ENCODE assay signal across 24 cellular contexts in genomic region chr6:36722879-36723278, GRCh38. TPM values are rescaled to one million over a fixed set of nuclear protein-coding genes. Genes with fewer than 3 reads are reported as not detected.
DNase-seq lines count a peak whose midpoint lies in the region; ATAC-seq, FAIRE-seq and TF ChIP-seq lines count a peak whose summit lies in the region.
"Had no signal": no experiment of that assay in that cellular context is flagged by ENCODE, and none has a peak within 500 bp of the region (broad histone marks: within the 10 kb centered on the region; RNA-seq: fewer than 3 reads in every experiment).

No MANE protein-coding gene starts in this region.

- H3K36me3 ChIP-seq in BLaER1 (no peaks in the 10 kb centered on the region), bronchial epithelial cell (ENCODE audit: control insufficient read depth, insufficient read depth, low read length) (no peaks in the 10 kb centered on the region), lower lobe of right lung (no peaks in the 10 kb centered on the region)
- H3K36me3 ChIP-seq: HAP-1, Peyer's patch, SJCRH30 had no signal

- no peak for DNase-seq in GM12891 (ENCODE audit: insufficient read length, low spot score)
- peak; percentile 71 for DNase-seq in bronchial epithelial cell (ENCODE audit: low read depth)
- peak; percentile 28 for DNase-seq in lower lobe of right lung
- DNase-seq in HK-2 (ENCODE audit: unreplicated experiment), result no peak
- DNase-seq in activated naive CD4-positive, alpha-beta T cell treated with anti-CD3 and anti-CD28 coated beads, Interleukin-2, amount 10 ng/mL, durations not matched to agents 7 days and 5 days, result no peak
- DNase-seq: CD4-positive, CD25-positive, alpha-beta regulatory T cell; DND-41; KG1; NCI-H1092; NCI-H146; NCI-H2029; NCI-H2227 treated with DMSO at 0.1 percent for 48 hours; NCI-H510A treated with DMSO at 0.1 percent for 48 hours; NCI-H774; Peyer's patch; SJCRH30 had no signal

- no peak overlapping the region for H3K9ac ChIP-seq in BLaER1

- H3K9me3 Mint-ChIP-seq in activated naive CD4-positive, alpha-beta T cell treated with anti-CD3 and anti-CD28 coated beads, Interleukin-2, amount 10 ng/mL, durations not matched to agents 7 days and 5 days, result no peaks in the 10 kb centered on the region
- H3K9me3 Mint-ChIP-seq: GM23338 had no signal

- H3K4me1 ChIP-seq in BLaER1 (peaks cover 95% of the 10 kb centered on the region), lower lobe of right lung (no peaks in the 10 kb centered on the region)
- H3K4me1 ChIP-seq: A549, Peyer's patch, SJCRH30 had no signal

- H3K4me2 ChIP-seq in BLaER1, result peak overlapping the region; percentile 74; the same call in 1 of the 2 replicates
- H3K4me2 ChIP-seq: A549, GM23338 had no signal

- 0 out of 2 replicates have a peak overlapping the region, but pooled peaks have one; percentile 80 for H3K27ac ChIP-seq in BLaER1
- H3K27ac ChIP-seq in lower lobe of right lung, result no peak overlapping the region
- H3K27ac ChIP-seq: A549, Peyer's patch, SJCRH30 had no signal

- peak; percentile 66 for FAIRE-seq in GM12891 (lab: Jason Lieb, UNC)
- peak; percentile 62 for FAIRE-seq in bronchial epithelial cell (lab: Jason Lieb, UNC)
- FAIRE-seq: A549, GM12878, HTR-8/SVneo had no signal

- ATAC-seq in lower lobe of right lung (no peak), GM21619 (IDR thresholded peaks at IDR 0.05; ENCODE audit: unreplicated experiment) (no peak)
- ATAC-seq: A549, GM12878, GM23338 had no signal

- H3K4me1 Mint-ChIP-seq in activated naive CD4-positive, alpha-beta T cell treated with anti-CD3 and anti-CD28 coated beads, Interleukin-2, amount 10 ng/mL, durations not matched to agents 7 days and 5 days, result peaks cover 26% of the 10 kb centered on the region

- CTCF ChIA-PET in activated naive CD4-positive, alpha-beta T cell treated with anti-CD3 and anti-CD28 coated beads, Interleukin-2, amount 10 ng/mL, durations not matched to agents 7 days and 5 days (lab: Charles Lee), result interaction anchor here (0.7 to 8.1 kb wide), 7 partner anchors 13 to 108 kb away, joined by 3 to 41 read pairs (median 3); no protein-coding TSS in a partner anchor

- no peak overlapping the region for H3K4me3 Mint-ChIP-seq in activated naive CD4-positive, alpha-beta T cell treated with anti-CD3 and anti-CD28 coated beads, Interleukin-2, amount 10 ng/mL, durations not matched to agents 7 days and 5 days
- H3K4me3 Mint-ChIP-seq: B cell; CD4-positive, CD25-positive, alpha-beta regulatory T cell; GM23338 had no signal

- H3K9me3 ChIP-seq in BLaER1 (no peaks in the 10 kb centered on the region), lower lobe of right lung (no peaks in the 10 kb centered on the region)
- H3K9me3 ChIP-seq: A549, HAP-1, Peyer's patch, SJCRH30 had no signal

- H3K4me3 ChIP-seq in BLaER1 (no peak overlapping the region), bronchial epithelial cell (ENCODE audit: low read depth, low read length) (no peak overlapping the region), lower lobe of right lung (no peak overlapping the region)
- H3K4me3 ChIP-seq: A549, GM12878, GM23338, HAP-1, Peyer's patch, SJCRH30 had no signal

- H3K36me3 Mint-ChIP-seq in activated naive CD4-positive, alpha-beta T cell treated with anti-CD3 and anti-CD28 coated beads, Interleukin-2, amount 10 ng/mL, durations not matched to agents 7 days and 5 days, result no peaks in the 10 kb centered on the region
- H3K36me3 Mint-ChIP-seq: CD4-positive, CD25-positive, alpha-beta regulatory T cell had no signal

- TF ChIP-seq CTCF in bronchial epithelial cell (IDR thresholded peaks at IDR 0.05; ENCODE audit: insufficient read depth, low read length, severe bottlenecking) (no peak), lower lobe of right lung (IDR thresholded peaks at IDR 0.05) (no peak)

- H4K20me1 ChIP-seq in BLaER1, result no peaks in the 10 kb centered on the region

- no peak overlapping the region for H3K27ac Mint-ChIP-seq in activated naive CD4-positive, alpha-beta T cell treated with anti-CD3 and anti-CD28 coated beads, Interleukin-2, amount 10 ng/mL, durations not matched to agents 7 days and 5 days
- H3K27ac Mint-ChIP-seq: B cell; CD4-positive, CD25-positive, alpha-beta regulatory T cell; GM23338 had no signal

- H3K27me3 Mint-ChIP-seq in activated naive CD4-positive, alpha-beta T cell treated with anti-CD3 and anti-CD28 coated beads, Interleukin-2, amount 10 ng/mL, durations not matched to agents 7 days and 5 days, result peaks cover 22% of the 10 kb centered on the region
- H3K27me3 Mint-ChIP-seq: B cell; CD4-positive, CD25-positive, alpha-beta regulatory T cell had no signal

- intact Hi-C loops in lower lobe of right lung (cut with DNase I), result no loop called here

- no peaks in the 10 kb centered on the region for H3K27me3 ChIP-seq in BLaER1
- no peaks in the 10 kb centered on the region for H3K27me3 ChIP-seq in bronchial epithelial cell (ENCODE audit: control insufficient read depth, insufficient read depth, low read length)
- no peaks in the 10 kb centered on the region for H3K27me3 ChIP-seq in lower lobe of right lung (ENCODE audit: low read depth)
- H3K27me3 ChIP-seq: Peyer's patch had no signal

- no peak for TF ChIP-seq POLR2A in GM12891 (IDR thresholded peaks at IDR 0.05; ENCODE audit: low read depth, low read length)

TF ChIP-seq in GM12891, 5 proteins besides CTCF, POLR2A, EP300 and RAD21:
- TF ChIP-seq SPI1 (IDR thresholded peaks at IDR 0.05; ENCODE audit: low read depth, low read length) (no peak), TAF1 (IDR thresholded peaks at IDR 0.05; ENCODE audit: low read depth, low read length) (no peak), PAX5 (IDR thresholded peaks at IDR 0.05; ENCODE audit: insufficient read depth, low read length, severe bottlenecking) (no peak), POLR2AphosphoS5 (IDR thresholded peaks at IDR 0.05; ENCODE audit: low read depth, low read length) (no peak), POU2F2 (IDR thresholded peaks at IDR 0.05; ENCODE audit: low read depth, low read length) (no peak)

RNA-seq across cellular contexts. Expression of gene RAB44, which starts 25.3 kb away (rescaled TPM):
- 0.10 TPM for polyA plus RNA-seq in GM12891 (2012; ENCODE audit: low read depth, missing spikeins)
- total RNA-seq in bronchial epithelial cell, result under 0.01 TPM in 2 replicates
- total RNA-seq in lower lobe of right lung, result 0.95 TPM
- total RNA-seq: GM23338, SJCRH30 had no signal
- polyA plus RNA-seq: CD4-positive, CD25-positive, alpha-beta regulatory T cell; GM23338 had no signal

RNA-seq across cellular contexts. Expression of gene CDKN1A, which starts 44.4 kb away (rescaled TPM):
- polyA plus RNA-seq in GM12891 (2012; ENCODE audit: low read depth, missing spikeins), result 206 TPM
- total RNA-seq in bronchial epithelial cell, result 364 and 524 TPM in 2 replicates
- 71.0 TPM for total RNA-seq in lower lobe of right lung

Comparison
In these comparisons a context has a peak if more than half of its experiments do, and no peak if none do; other contexts are left out.
1. DNase-seq: peak in bronchial epithelial cell (single experiment) and lower lobe of right lung (single experiment); none in GM12891 (single experiment), HK-2 (single experiment) and activated naive CD4-positive, alpha-beta T cell treated with anti-CD3 and anti-CD28 coated beads, Interleukin-2, amount 10 ng/mL, durations not matched to agents 7 days and 5 days (single experiment).